ENCODE assay signal across 9 cellular contexts in genomic region chr7:100893910-100894763, GRCh38. TPM values are rescaled to one million over a fixed set of nuclear protein-coding genes. Genes with fewer than 3 reads are reported as not detected.
DNase-seq lines count a peak whose midpoint lies in the region; ATAC-seq, FAIRE-seq and TF ChIP-seq lines count a peak whose summit lies in the region.
"Had no signal": no experiment of that assay in that cellular context is flagged by ENCODE, and none has a peak within 500 bp of the region (broad histone marks: within the 10 kb centered on the region; RNA-seq: fewer than 3 reads in every experiment).

No MANE protein-coding gene starts in this region.

- H3K4me1 ChIP-seq in HepG2 (ENCODE audit: insufficient read depth, low read length) (peaks cover 45% of the 10 kb centered on the region), right lobe of liver (peaks cover 0 to 13% (median 4%) of the 10 kb centered on the region in 4 donors), adipocyte (ENCODE audit: control insufficient read depth, insufficient read depth, low read length) (peaks cover 24% of the 10 kb centered on the region), vagina (peaks cover 39% of the 10 kb centered on the region)

- TF ChIP-seq EP300 in HepG2 (IDR thresholded peaks at IDR 0.05; ENCODE audit: low read depth in 2 of 2, low read length in 2 of 2): no peak
- no peak for TF ChIP-seq EP300 in HepG2 (CRISPR knock-in tag; IDR thresholded peaks at IDR 0.05; ENCODE audit: borderline replicate concordance)

- no peaks in the 10 kb centered on the region for H3K36me3 Mint-ChIP-seq in mesothelial cell of epicardium

- H3K9ac ChIP-seq in HepG2 (ENCODE audit: insufficient read depth, low read depth, low read length) (0 out of 2 replicates have a peak overlapping the region, but pooled peaks have one; percentile 8), adipocyte (ENCODE audit: low read length) (peak overlapping the region; percentile 91)

- H3K79me2 ChIP-seq in HepG2 (ENCODE audit: insufficient read depth, low read length): no peaks in the 10 kb centered on the region

- DNase-seq in HepG2 (ENCODE audit: low spot score): no peak
- DNase-seq in right lobe of liver: no peak
- no peak for DNase-seq in adipocyte (ENCODE audit: low read depth)
- DNase-seq in mesothelial cell of epicardium (ENCODE audit: low spot score in 2 of 2, unreplicated experiment in 2 of 2): no peak
- DNase-seq in vagina (ENCODE audit: extremely low spot score in 2 of 2): no peak
- DNase-seq in NCI-H524 (lab: John Stamatoyannopoulos, UW): no peak
- no peak for DNase-seq in middle frontal gyrus (ENCODE audit: extremely low spot score, low spot score)
- DNase-seq: NCI-H1436 treated with DMSO at 0.1 percent for 48 hours had no signal

- H3K27me3 Mint-ChIP-seq in mesothelial cell of epicardium (ENCODE audit: low read depth): peaks cover 19% of the 10 kb centered on the region

- in situ Hi-C loops in HepG2 (cut with HindIII; ENCODE audit: extremely low pct_ligation_motif_present, low pct_unique_long_range_greater_than_20kb): loop anchor here (25.0 kb wide), 1 partner anchor 393 kb away; no protein-coding TSS in a partner anchor

- H3K27ac ChIP-seq in HepG2 (ENCODE audit: extremely low read length, insufficient read depth, low read length): no peak overlapping the region
- no peak overlapping the region for H3K27ac ChIP-seq in right lobe of liver
- no peak overlapping the region for H3K27ac ChIP-seq in vagina

- no peak for ATAC-seq in HepG2
- no peak for ATAC-seq in right lobe of liver
- no peak for ATAC-seq in GM21529 (IDR thresholded peaks at IDR 0.05; ENCODE audit: unreplicated experiment)

- TF ChIP-seq POLR2A in HepG2 (IDR thresholded peaks at IDR 0.05; ENCODE audit: insufficient read depth in 1 of 2, low read depth in 2 of 2, low read length in 2 of 2): no peak
- TF ChIP-seq POLR2A in right lobe of liver (IDR thresholded peaks at IDR 0.05): no peak
- TF ChIP-seq POLR2A in vagina (IDR thresholded peaks at IDR 0.05): no peak

- 6% methylated on average over 18 of the region's 41 CpGs for WGBS in HepG2 (ENCODE audit: low lambda C conversion rate)
- WGBS in right lobe of liver (ENCODE audit: insufficient coverage, low coverage, low lambda C conversion rate, missing lambda C conversion rate): 51% methylated on average over 18 of the region's 41 CpGs

- peak overlapping the region; percentile 69 for H3K4me2 ChIP-seq in HepG2 (ENCODE audit: low read depth, low read length)

- H3K4me3 ChIP-seq in HepG2 (replicated peaks in 1 of 3; ENCODE audit: insufficient read depth in 1 of 3, low read depth in 2 of 3, low read length in 3 of 3) (peak overlapping the region; percentile 38 to 69 (median 47); a peak in 4 of 6 replicates), right lobe of liver (peak overlapping the region in 1 of 3 donors; percentile 43), adipocyte (ENCODE audit: low read length) (peak overlapping the region; percentile 81), vagina (peak overlapping the region; percentile 47 to 51)

- H3K4me3 Mint-ChIP-seq in mesothelial cell of epicardium: peak overlapping the region; percentile 62

- H3K27ac Mint-ChIP-seq in mesothelial cell of epicardium: peak overlapping the region; percentile 75

- peaks cover 34% of the 10 kb centered on the region for H3K4me1 Mint-ChIP-seq in mesothelial cell of epicardium

- H3K9me3 ChIP-seq in HepG2 (ENCODE audit: low read length) (no peaks in the 10 kb centered on the region), right lobe of liver (no peaks in the 10 kb centered on the region), adipocyte (ENCODE audit: control insufficient read depth, low read length) (no peaks in the 10 kb centered on the region), vagina (no peaks in the 10 kb centered on the region)

- FAIRE-seq in HepG2 (lab: Jason Lieb, UNC): no peak

- H3K27me3 ChIP-seq in HepG2 (ENCODE audit: control insufficient read depth in 1 of 2, insufficient read depth in 2 of 2, low read length in 2 of 2) (peaks cover 11 to 32% of the 10 kb centered on the region in 2 experiments), right lobe of liver (no peaks in the 10 kb centered on the region), adipocyte (replicated peaks; ENCODE audit: control insufficient read depth, insufficient read depth, low read length) (peaks cover 15% of the 10 kb centered on the region), vagina (no peaks in the 10 kb centered on the region)

- CTCF ChIA-PET in HepG2 (lab: Yijun Ruan, JAX; ENCODE audit: low intra/inter-chr PET ratio, low total read pairs): interaction anchor here (1.1 to 1.9 kb wide), 2 partner anchors 166 to 183 kb away, joined by 5 to 6 read pairs; no protein-coding TSS in a partner anchor

- H3K36me3 ChIP-seq in HepG2 (replicated peaks in 1 of 2; ENCODE audit: control insufficient read depth in 1 of 2, insufficient read depth in 2 of 2, low read length in 2 of 2) (no peaks in the 10 kb centered on the region), right lobe of liver (no peaks in the 10 kb centered on the region), adipocyte (ENCODE audit: control insufficient read depth, insufficient read depth, low read length, severe bottlenecking) (peaks cover 5% of the 10 kb centered on the region), vagina (no peaks in the 10 kb centered on the region)

- TF ChIP-seq CTCF in HepG2 (CRISPR knock-in tag; IDR thresholded peaks at IDR 0.05) (no peak), right lobe of liver (IDR thresholded peaks at IDR 0.05) (no peak), mesothelial cell of epicardium (IDR thresholded peaks at IDR 0.05; ENCODE audit: unreplicated experiment) (no peak), vagina (IDR thresholded peaks at IDR 0.05) (no peak)

- no TSS peak for BruUV-seq in HepG2 (replicated peaks; lab: Mats Ljungman, UMichigan)

- POLR2A ChIA-PET in HepG2 (lab: Yijun Ruan, JAX): interaction anchor here (2.1 kb wide), 1 partner anchor 19 kb away, joined by 7 read pairs; the partner anchor contains the start of gene SRRT

- intact Hi-C loops in HepG2 (cut with micrococcal nuclease; ENCODE audit: unreplicated experiment) (no loop called here), right lobe of liver (cut with DNase I) (loop anchor here (5.0 kb wide), 1 partner anchor 168 kb away; no protein-coding TSS in a partner anchor), vagina (cut with DNase I) (no loop called here)

- no peak for TF ChIP-seq RAD21 in HepG2 (CRISPR knock-in tag; IDR thresholded peaks at IDR 0.05)

- H3K9me3 Mint-ChIP-seq in mesothelial cell of epicardium: no peaks in the 10 kb centered on the region

- H2AFZ ChIP-seq in HepG2 (ENCODE audit: low read length): no peak overlapping the region

- no peaks in the 10 kb centered on the region for H4K20me1 ChIP-seq in HepG2 (ENCODE audit: insufficient read depth, low read length)

RNA-seq across cellular contexts. Expression of gene ACHE, which starts 1.6 kb away (rescaled TPM):
- total RNA-seq in HepG2 (2016; rRNA removed; fragmentation: Illumina TruSeq; extraction: Trizol): 0.18 TPM in 1 of 2 replicates, not detected in the other
- not detected in 2 replicates for total RNA-seq in HepG2 (2016; cell fraction: cytosol; rRNA removed; fragmentation: Illumina TruSeq; extraction: Trizol; ENCODE audit: low read depth)
- total RNA-seq in HepG2 (2016; cell fraction: insoluble cytoplasmic fraction; rRNA removed; fragmentation: Illumina TruSeq; extraction: Trizol): 0.09 TPM in 1 of 2 replicates, not detected in the other
- not detected in 2 replicates for total RNA-seq in HepG2 (2016; cell fraction: membrane; rRNA removed; fragmentation: Illumina TruSeq; extraction: Trizol)
- total RNA-seq in HepG2 (2016; cell fraction: nucleus; rRNA removed; fragmentation: Illumina TruSeq; extraction: Trizol): not detected in 2 replicates
- polyA plus RNA-seq in HepG2 (2011; rRNA removed): 0.40 and 0.99 TPM in 2 replicates
- polyA plus RNA-seq in HepG2 (2011; cell fraction: cytosol; rRNA removed): 0.25 and 0.38 TPM in 2 replicates
- polyA plus RNA-seq in HepG2 (2011; cell fraction: nucleus; rRNA removed): 2.2 and 3.0 TPM in 2 replicates
- polyA plus RNA-seq in HepG2 (2012): 0.27 and 0.87 TPM in 2 replicates
- 0.05 and 0.07 TPM in 2 replicates for polyA plus RNA-seq in HepG2 (2016; cell fraction: cytosol; fragmentation: Illumina TruSeq; extraction: Trizol; ENCODE audit: low read depth)
- not detected in 2 replicates for polyA plus RNA-seq in HepG2 (2016; cell fraction: insoluble cytoplasmic fraction; fragmentation: Illumina TruSeq; extraction: Trizol; ENCODE audit: low read depth)
- 0.08 TPM in 1 of 2 replicates, not detected in the other for polyA plus RNA-seq in HepG2 (2016; cell fraction: membrane; fragmentation: Illumina TruSeq; extraction: Trizol; ENCODE audit: low read depth)
- 0.77 and 1.1 TPM in 2 replicates for polyA plus RNA-seq in HepG2 (2016; cell fraction: nucleus; fragmentation: Illumina TruSeq; extraction: Trizol; ENCODE audit: insufficient read depth, low read depth)
- 0.09 and 0.28 TPM in 2 replicates for polyA minus RNA-seq in HepG2 (2011; rRNA and poly(A)+ RNA removed; ENCODE audit: low replicate concordance)
- polyA minus RNA-seq in HepG2 (2011; cell fraction: cytosol; rRNA and poly(A)+ RNA removed): not detected in 2 replicates
- polyA minus RNA-seq in HepG2 (2011; cell fraction: nucleus; rRNA and poly(A)+ RNA removed): 0.26 and 0.75 TPM in 2 replicates
- 1 to 10 TPM in 5 of 6 experiments, under 1 TPM in 1; 0.59 to 6.0 (median 3.0) TPM for total RNA-seq in right lobe of liver
- 9.2 to 10.4 TPM (median 9.6 TPM) in 3 replicates for total RNA-seq in mesothelial cell of epicardium
- 9.3 TPM for total RNA-seq in vagina

RNA-seq across cellular contexts. Expression of gene UFSP1, which starts 4.6 kb away (rescaled TPM):
- total RNA-seq in HepG2 (2016; rRNA removed; fragmentation: Illumina TruSeq; extraction: Trizol) (2.8 and 3.3 TPM in 2 replicates), right lobe of liver (1 to 10 TPM; 1.0 to 3.4 (median 2.1) TPM), mesothelial cell of epicardium (6.0 to 8.0 TPM (median 6.4 TPM) in 3 replicates), vagina (3.4 TPM)
- 1.7 and 2.1 TPM in 2 replicates for total RNA-seq in HepG2 (2016; cell fraction: cytosol; rRNA removed; fragmentation: Illumina TruSeq; extraction: Trizol; ENCODE audit: low read depth)
- 2.5 and 3.0 TPM in 2 replicates for total RNA-seq in HepG2 (2016; cell fraction: insoluble cytoplasmic fraction; rRNA removed; fragmentation: Illumina TruSeq; extraction: Trizol)
- total RNA-seq in HepG2 (2016; cell fraction: membrane; rRNA removed; fragmentation: Illumina TruSeq; extraction: Trizol): 1.7 and 2.0 TPM in 2 replicates
- 2.3 TPM in 2 replicates for total RNA-seq in HepG2 (2016; cell fraction: nucleus; rRNA removed; fragmentation: Illumina TruSeq; extraction: Trizol)
- 0.65 and 1.3 TPM in 2 replicates for polyA plus RNA-seq in HepG2 (2011; rRNA removed)
- polyA plus RNA-seq in HepG2 (2011; cell fraction: cytosol; rRNA removed): 0.65 and 1.2 TPM in 2 replicates
- polyA plus RNA-seq in HepG2 (2011; cell fraction: nucleus; rRNA removed): 2.0 and 2.5 TPM in 2 replicates
- polyA plus RNA-seq in HepG2 (2012): 0.96 and 1.6 TPM in 2 replicates
- polyA plus RNA-seq in HepG2 (2016; cell fraction: cytosol; fragmentation: Illumina TruSeq; extraction: Trizol; ENCODE audit: low read depth): 0.41 and 0.42 TPM in 2 replicates
- polyA plus RNA-seq in HepG2 (2016; cell fraction: insoluble cytoplasmic fraction; fragmentation: Illumina TruSeq; extraction: Trizol; ENCODE audit: low read depth): 1.9 and 2.3 TPM in 2 replicates
- polyA plus RNA-seq in HepG2 (2016; cell fraction: membrane; fragmentation: Illumina TruSeq; extraction: Trizol; ENCODE audit: low read depth): 0.65 and 0.74 TPM in 2 replicates
- polyA plus RNA-seq in HepG2 (2016; cell fraction: nucleus; fragmentation: Illumina TruSeq; extraction: Trizol; ENCODE audit: insufficient read depth, low read depth): 1.0 and 1.5 TPM in 2 replicates
- 5.4 and 9.8 TPM in 2 replicates for polyA minus RNA-seq in HepG2 (2011; rRNA and poly(A)+ RNA removed; ENCODE audit: low replicate concordance)
- polyA minus RNA-seq in HepG2 (2011; cell fraction: cytosol; rRNA and poly(A)+ RNA removed): 0.89 and 1.7 TPM in 2 replicates
- 6.2 and 7.6 TPM in 2 replicates for polyA minus RNA-seq in HepG2 (2011; cell fraction: nucleus; rRNA and poly(A)+ RNA removed)

RNA-seq across cellular contexts. Expression of gene SRRT, which starts 19.2 kb away (rescaled TPM):
- total RNA-seq in HepG2 (2016; rRNA removed; fragmentation: Illumina TruSeq; extraction: Trizol) (79.1 and 106 TPM in 2 replicates), right lobe of liver (10 to 100 TPM; 22.4 to 65.7 (median 49.1) TPM), mesothelial cell of epicardium (229 to 245 TPM (median 240 TPM) in 3 replicates), vagina (96.5 TPM)
- 11.8 and 17.5 TPM in 2 replicates for total RNA-seq in HepG2 (2016; cell fraction: cytosol; rRNA removed; fragmentation: Illumina TruSeq; extraction: Trizol; ENCODE audit: low read depth)
- 56.7 and 113 TPM in 2 replicates for total RNA-seq in HepG2 (2016; cell fraction: insoluble cytoplasmic fraction; rRNA removed; fragmentation: Illumina TruSeq; extraction: Trizol)
- total RNA-seq in HepG2 (2016; cell fraction: membrane; rRNA removed; fragmentation: Illumina TruSeq; extraction: Trizol): 21.7 and 29.6 TPM in 2 replicates
- total RNA-seq in HepG2 (2016; cell fraction: nucleus; rRNA removed; fragmentation: Illumina TruSeq; extraction: Trizol): 78.9 and 79.0 TPM in 2 replicates
- polyA plus RNA-seq in HepG2 (2011; rRNA removed): 26.2 and 30.4 TPM in 2 replicates
- polyA plus RNA-seq in HepG2 (2011; cell fraction: cytosol; rRNA removed): 9.4 and 12.5 TPM in 2 replicates
- 220 and 271 TPM in 2 replicates for polyA plus RNA-seq in HepG2 (2011; cell fraction: nucleus; rRNA removed)
- 52.9 and 58.7 TPM in 2 replicates for polyA plus RNA-seq in HepG2 (2012)
- polyA plus RNA-seq in HepG2 (2016; cell fraction: cytosol; fragmentation: Illumina TruSeq; extraction: Trizol; ENCODE audit: low read depth): 12.1 and 13.2 TPM in 2 replicates
- 72.8 and 96.9 TPM in 2 replicates for polyA plus RNA-seq in HepG2 (2016; cell fraction: insoluble cytoplasmic fraction; fragmentation: Illumina TruSeq; extraction: Trizol; ENCODE audit: low read depth)
- polyA plus RNA-seq in HepG2 (2016; cell fraction: membrane; fragmentation: Illumina TruSeq; extraction: Trizol; ENCODE audit: low read depth): 17.7 and 23.3 TPM in 2 replicates
- polyA plus RNA-seq in HepG2 (2016; cell fraction: nucleus; fragmentation: Illumina TruSeq; extraction: Trizol; ENCODE audit: insufficient read depth, low read depth): 226 and 281 TPM in 2 replicates
- 23.1 and 63.7 TPM in 2 replicates for polyA minus RNA-seq in HepG2 (2011; rRNA and poly(A)+ RNA removed; ENCODE audit: low replicate concordance)
- 17.7 and 23.7 TPM in 2 replicates for polyA minus RNA-seq in HepG2 (2011; cell fraction: cytosol; rRNA and poly(A)+ RNA removed)
- 55.4 and 59.5 TPM in 2 replicates for polyA minus RNA-seq in HepG2 (2011; cell fraction: nucleus; rRNA and poly(A)+ RNA removed)

RNA-seq across cellular contexts. Expression of gene TRIP6, which starts 26.9 kb away (rescaled TPM):
- 0.38 TPM in 1 of 2 replicates, not detected in the other for total RNA-seq in HepG2 (2016; rRNA removed; fragmentation: Illumina TruSeq; extraction: Trizol)
- 0.61 and 0.71 TPM in 2 replicates for total RNA-seq in HepG2 (2016; cell fraction: cytosol; rRNA removed; fragmentation: Illumina TruSeq; extraction: Trizol; ENCODE audit: low read depth)
- 0.22 and 0.35 TPM in 2 replicates for total RNA-seq in HepG2 (2016; cell fraction: insoluble cytoplasmic fraction; rRNA removed; fragmentation: Illumina TruSeq; extraction: Trizol)
- total RNA-seq in HepG2 (2016; cell fraction: membrane; rRNA removed; fragmentation: Illumina TruSeq; extraction: Trizol): 0.15 and 0.41 TPM in 2 replicates
- 0.41 and 0.65 TPM in 2 replicates for total RNA-seq in HepG2 (2016; cell fraction: nucleus; rRNA removed; fragmentation: Illumina TruSeq; extraction: Trizol)
- polyA plus RNA-seq in HepG2 (2011; rRNA removed): 0.30 and 0.34 TPM in 2 replicates
- polyA plus RNA-seq in HepG2 (2011; cell fraction: cytosol; rRNA removed): 0.13 and 0.21 TPM in 2 replicates
- 0.99 and 1.1 TPM in 2 replicates for polyA plus RNA-seq in HepG2 (2011; cell fraction: nucleus; rRNA removed)
- polyA plus RNA-seq in HepG2 (2012): 0.24 and 0.55 TPM in 2 replicates
- 0.20 and 0.31 TPM in 2 replicates for polyA plus RNA-seq in HepG2 (2016; cell fraction: cytosol; fragmentation: Illumina TruSeq; extraction: Trizol; ENCODE audit: low read depth)
- 0.19 and 0.32 TPM in 2 replicates for polyA plus RNA-seq in HepG2 (2016; cell fraction: insoluble cytoplasmic fraction; fragmentation: Illumina TruSeq; extraction: Trizol; ENCODE audit: low read depth)
- polyA plus RNA-seq in HepG2 (2016; cell fraction: membrane; fragmentation: Illumina TruSeq; extraction: Trizol; ENCODE audit: low read depth): 0.09 and 0.10 TPM in 2 replicates
- polyA plus RNA-seq in HepG2 (2016; cell fraction: nucleus; fragmentation: Illumina TruSeq; extraction: Trizol; ENCODE audit: insufficient read depth, low read depth): 1.4 and 2.7 TPM in 2 replicates
- polyA minus RNA-seq in HepG2 (2011; rRNA and poly(A)+ RNA removed; ENCODE audit: low replicate concordance): 0.32 and 43.8 TPM in 2 replicates
- polyA minus RNA-seq in HepG2 (2011; cell fraction: cytosol; rRNA and poly(A)+ RNA removed): 0.53 and 0.69 TPM in 2 replicates
- polyA minus RNA-seq in HepG2 (2011; cell fraction: nucleus; rRNA and poly(A)+ RNA removed): 0.62 and 0.90 TPM in 2 replicates
- total RNA-seq in right lobe of liver: 10 to 100 TPM; 21.4 to 58.6 (median 43.2) TPM
- 101 to 109 TPM (median 107 TPM) in 3 replicates for total RNA-seq in mesothelial cell of epicardium
- total RNA-seq in vagina: 52.1 TPM

RNA-seq across cellular contexts. Expression of gene SLC12A9, which starts 41.6 kb away (rescaled TPM):
- total RNA-seq in HepG2 (2016; rRNA removed; fragmentation: Illumina TruSeq; extraction: Trizol) (5.4 and 16.6 TPM in 2 replicates), right lobe of liver (10 to 100 TPM in 2 of 6 experiments, 1 to 10 TPM in 4; 7.1 to 10.6 (median 9.2) TPM), mesothelial cell of epicardium (30.9 to 39.1 TPM (median 37.5 TPM) in 3 replicates), vagina (15.7 TPM)
- 4.7 and 5.6 TPM in 2 replicates for total RNA-seq in HepG2 (2016; cell fraction: cytosol; rRNA removed; fragmentation: Illumina TruSeq; extraction: Trizol; ENCODE audit: low read depth)
- 5.6 and 18.2 TPM in 2 replicates for total RNA-seq in HepG2 (2016; cell fraction: insoluble cytoplasmic fraction; rRNA removed; fragmentation: Illumina TruSeq; extraction: Trizol)
- total RNA-seq in HepG2 (2016; cell fraction: membrane; rRNA removed; fragmentation: Illumina TruSeq; extraction: Trizol): 7.9 and 9.1 TPM in 2 replicates
- 14.7 and 18.3 TPM in 2 replicates for total RNA-seq in HepG2 (2016; cell fraction: nucleus; rRNA removed; fragmentation: Illumina TruSeq; extraction: Trizol)
- polyA plus RNA-seq in HepG2 (2011; rRNA removed): 8.7 and 13.9 TPM in 2 replicates
- 6.6 and 7.9 TPM in 2 replicates for polyA plus RNA-seq in HepG2 (2011; cell fraction: cytosol; rRNA removed)
- 25.6 and 27.8 TPM in 2 replicates for polyA plus RNA-seq in HepG2 (2011; cell fraction: nucleus; rRNA removed)
- polyA plus RNA-seq in HepG2 (2012): 6.2 and 8.0 TPM in 2 replicates
- polyA plus RNA-seq in HepG2 (2016; cell fraction: cytosol; fragmentation: Illumina TruSeq; extraction: Trizol; ENCODE audit: low read depth): 1.6 and 2.0 TPM in 2 replicates
- polyA plus RNA-seq in HepG2 (2016; cell fraction: insoluble cytoplasmic fraction; fragmentation: Illumina TruSeq; extraction: Trizol; ENCODE audit: low read depth): 4.7 and 6.3 TPM in 2 replicates
- polyA plus RNA-seq in HepG2 (2016; cell fraction: membrane; fragmentation: Illumina TruSeq; extraction: Trizol; ENCODE audit: low read depth): 4.0 and 4.6 TPM in 2 replicates
- 31.8 and 35.4 TPM in 2 replicates for polyA plus RNA-seq in HepG2 (2016; cell fraction: nucleus; fragmentation: Illumina TruSeq; extraction: Trizol; ENCODE audit: insufficient read depth, low read depth)
- 12.3 and 25.2 TPM in 2 replicates for polyA minus RNA-seq in HepG2 (2011; rRNA and poly(A)+ RNA removed; ENCODE audit: low replicate concordance)
- polyA minus RNA-seq in HepG2 (2011; cell fraction: cytosol; rRNA and poly(A)+ RNA removed): 3.1 and 5.7 TPM in 2 replicates
- 4.0 and 6.5 TPM in 2 replicates for polyA minus RNA-seq in HepG2 (2011; cell fraction: nucleus; rRNA and poly(A)+ RNA removed)

Comparison
In these comparisons a context has a peak if more than half of its experiments do, and no peak if none do; other contexts are left out.
1. intact Hi-C loops: an anchor here in right lobe of liver (5.0 kb wide); none called in HepG2 and vagina.